ENCODE assay signal across 8 cellular contexts in genomic region chr3:13308406-13308805, GRCh38.
A peak's percentile ranks its signal among the peaks of the same experiment; 100 is the strongest.
DNase-seq lines count a peak whose midpoint lies in the region; ATAC-seq, FAIRE-seq and TF ChIP-seq lines count a peak whose summit lies in the region.

No MANE protein-coding gene starts in this region.

- H3K36me3 Mint-ChIP-seq in astrocyte (ENCODE audit: low read depth, unreplicated experiment): no peaks in the 10 kb centered on the region

- no peak overlapping the region for H3K4me2 ChIP-seq in astrocyte (ENCODE audit: low read length)

- DNase-seq in C1 segment of cervical spinal cord (lab: John Stamatoyannopoulos, UW) (peak in 8 of 14 donors; percentile 18 to 67 (median 39)), NCI-H510A treated with DMSO at 0.1 percent for 48 hours (lab: John Stamatoyannopoulos, UW) (peak; percentile 53), astrocyte (ENCODE audit: low read depth) (peak; percentile 14), kidney glomerular epithelial cell (lab: John Stamatoyannopoulos, UW) (peak; percentile 18), thoracic aorta (ENCODE audit: low spot score) (no peak), activated gamma-delta T cell treated with Interleukin-2 at 50 U/mL for 16 hours (no peak)

- H3K79me2 ChIP-seq in astrocyte (ENCODE audit: insufficient read depth, low read length): no peaks in the 10 kb centered on the region

- H3K36me3 ChIP-seq in astrocyte (ENCODE audit: insufficient read depth, low read length) (no peaks in the 10 kb centered on the region), thoracic aorta (no peaks in the 10 kb centered on the region)

- H3K4me1 ChIP-seq in astrocyte (ENCODE audit: insufficient read depth, low read length) (no peaks in the 10 kb centered on the region), thoracic aorta (ENCODE audit: control insufficient read depth in 1 of 2, low read depth in 2 of 2) (no peaks in the 10 kb centered on the region)

- H3K4me3 ChIP-seq in astrocyte (ENCODE audit: insufficient read depth, low read depth, low read length) (no peak overlapping the region), thoracic aorta (no peak overlapping the region)

- no peaks in the 10 kb centered on the region for H4K20me1 ChIP-seq in astrocyte (ENCODE audit: insufficient read depth, low read length)

- no peak overlapping the region for H3K27ac Mint-ChIP-seq in astrocyte (ENCODE audit: unreplicated experiment)

- no peak overlapping the region for H2AFZ ChIP-seq in astrocyte (ENCODE audit: low read depth, low read length)

- H3K27me3 Mint-ChIP-seq in astrocyte (ENCODE audit: low read depth, unreplicated experiment): peaks cover 16% of the 10 kb centered on the region

- H3K27ac ChIP-seq in astrocyte (ENCODE audit: low read depth, low read length): no peak overlapping the region
- H3K27ac ChIP-seq in thoracic aorta: no peak overlapping the region

- H3K27me3 ChIP-seq in astrocyte (ENCODE audit: insufficient read depth, low read length) (no peaks in the 10 kb centered on the region), thoracic aorta (replicated peaks; ENCODE audit: insufficient read depth) (no peaks in the 10 kb centered on the region)

- H3K9ac ChIP-seq in astrocyte (ENCODE audit: low read length): no peak overlapping the region

- H3K9me3 Mint-ChIP-seq in astrocyte (ENCODE audit: unreplicated experiment): no peaks in the 10 kb centered on the region

- no peak overlapping the region for H3K4me3 Mint-ChIP-seq in astrocyte (ENCODE audit: unreplicated experiment)

- ATAC-seq in GM18907 (IDR thresholded peaks at IDR 0.05; ENCODE audit: unreplicated experiment) (peak; percentile 45), thoracic aorta (ENCODE audit: insufficient number of reproducible peaks, low FRiP score, low read depth) (no peak), GM21717 (IDR thresholded peaks at IDR 0.05; ENCODE audit: unreplicated experiment) (no peak)

- no peak for FAIRE-seq in astrocyte (lab: Jason Lieb, UNC)

- no peaks in the 10 kb centered on the region for H3K4me1 Mint-ChIP-seq in astrocyte (ENCODE audit: low read depth, unreplicated experiment)

- H3K9me3 ChIP-seq in astrocyte (ENCODE audit: insufficient read depth, low read depth, low read length) (no peaks in the 10 kb centered on the region), thoracic aorta (no peaks in the 10 kb centered on the region)

- peak; percentile 47 for TF ChIP-seq CTCF in astrocyte (IDR thresholded peaks at IDR 0.05; ENCODE audit: insufficient read depth, low read depth, low read length)
- peak; percentile 33 for TF ChIP-seq CTCF in thoracic aorta (IDR thresholded peaks at IDR 0.05)

Comparison
In these comparisons a context has a peak if more than half of its experiments do, and no peak if none do; other contexts are left out.
1. DNase-seq: peak in C1 segment of cervical spinal cord (8 of 14), NCI-H510A treated with DMSO at 0.1 percent for 48 hours (single experiment), astrocyte (single experiment) and kidney glomerular epithelial cell (single experiment); none in thoracic aorta (single experiment) and activated gamma-delta T cell treated with Interleukin-2 at 50 U/mL for 16 hours (single experiment).